In genomic region chr2:10971855-10972348, GRCh38 we compare ENCODE assay signal across 23 cellular contexts.
DNase-seq lines count a peak whose midpoint lies in the region; ATAC-seq, FAIRE-seq and TF ChIP-seq lines count a peak whose summit lies in the region.
"Had no signal": no experiment of that assay in that cellular context is flagged by ENCODE, and none has a peak within 500 bp of the region (broad histone marks: within the 10 kb centered on the region; RNA-seq: fewer than 3 reads in every experiment).

No MANE protein-coding gene starts in this region.

- POLR2A ChIA-PET in HepG2 (lab: Yijun Ruan, JAX), result no interaction called here
- POLR2A ChIA-PET in PC-9 (lab: Charles Lee; ENCODE audit: unreplicated experiment), result interaction anchor here (0.6 kb wide), 2 partner anchors 55 to 63 kb away, joined by 3 read pairs; no protein-coding TSS in a partner anchor

- TF ChIP-seq CTCF in HepG2 (CRISPR knock-in tag; IDR thresholded peaks at IDR 0.05) (no peak), right lobe of liver (IDR thresholded peaks at IDR 0.05) (no peak), PC-9 (conservative IDR thresholded peaks at IDR 0.05) (no peak), tibial artery (IDR thresholded peaks at IDR 0.05) (no peak)

- no peak overlapping the region for H3K9ac ChIP-seq in HepG2 (ENCODE audit: insufficient read depth, low read depth, low read length)

- H3K9me2 ChIP-seq in PC-9 (ENCODE audit: insufficient read depth), result no peaks in the 10 kb centered on the region

- no peaks in the 10 kb centered on the region for H3F3A ChIP-seq in PC-9 (ENCODE audit: insufficient read depth, low read depth)

- H3K4me1 ChIP-seq in HepG2 (ENCODE audit: insufficient read depth, low read length) (no peaks in the 10 kb centered on the region), right lobe of liver (no peaks in the 10 kb centered on the region), PC-9 (replicated peaks; ENCODE audit: insufficient read depth) (no peaks in the 10 kb centered on the region), tibial artery (no peaks in the 10 kb centered on the region)
- H3K4me1 ChIP-seq: A549, gastroesophageal sphincter had no signal

- H3K36me3 ChIP-seq in HepG2 (replicated peaks in 1 of 2; ENCODE audit: control insufficient read depth in 1 of 2, insufficient read depth in 2 of 2, low read length in 2 of 2) (no peaks in the 10 kb centered on the region), right lobe of liver (no peaks in the 10 kb centered on the region), PC-9 (ENCODE audit: low read depth) (no peaks in the 10 kb centered on the region), tibial artery (no peaks in the 10 kb centered on the region)
- H3K36me3 ChIP-seq: gastroesophageal sphincter had no signal

- TF ChIP-seq RAD21 in HepG2 (CRISPR knock-in tag; IDR thresholded peaks at IDR 0.05), result no peak

- in situ Hi-C loops in HepG2 (cut with HindIII; ENCODE audit: extremely low pct_ligation_motif_present, low pct_unique_long_range_greater_than_20kb), result no loop called here

- ATAC-seq in HepG2 (peak; percentile 42; the same call in 2 of the 3 replicates), right lobe of liver (no peak), HG03439 (IDR thresholded peaks at IDR 0.05; ENCODE audit: unreplicated experiment) (no peak)
- ATAC-seq: A549, esophagus mucosa, gastroesophageal sphincter, HCT116, right cardiac atrium had no signal

- CTCF ChIA-PET in HepG2 (lab: Yijun Ruan, JAX; ENCODE audit: low intra/inter-chr PET ratio, low total read pairs), result no interaction called here
- CTCF ChIA-PET in PC-9 (lab: Charles Lee), result interaction anchor here (0.6 kb wide), 1 partner anchor 66 kb away, joined by 3 read pairs; no protein-coding TSS in a partner anchor

- H3K4me3 ChIP-seq in HepG2 (replicated peaks in 1 of 3; ENCODE audit: insufficient read depth in 1 of 3, low read depth in 2 of 3, low read length in 3 of 3) (no peak overlapping the region), right lobe of liver (no peak overlapping the region), PC-9 (no peak overlapping the region), tibial artery (no peak overlapping the region)
- H3K4me3 ChIP-seq: A549, gastroesophageal sphincter, lung, SK-N-MC had no signal

- intact Hi-C loops in HepG2 (cut with micrococcal nuclease; ENCODE audit: unreplicated experiment) (no loop called here), right lobe of liver (cut with DNase I) (no loop called here), PC-9 (cut with micrococcal nuclease; ENCODE audit: unreplicated experiment) (no loop called here), tibial artery (cut with DNase I; ENCODE audit: low total_unique reads) (no loop called here)

- TF ChIP-seq EP300 in HepG2 (IDR thresholded peaks at IDR 0.05; ENCODE audit: low read depth in 2 of 2, low read length in 2 of 2) (no peak), HepG2 (CRISPR knock-in tag; IDR thresholded peaks at IDR 0.05; ENCODE audit: borderline replicate concordance) (no peak)

- H3K9me3 ChIP-seq in HepG2 (ENCODE audit: low read length) (no peaks in the 10 kb centered on the region), right lobe of liver (no peaks in the 10 kb centered on the region), PC-9 (ENCODE audit: insufficient read depth, low read depth) (no peaks in the 10 kb centered on the region), tibial artery (no peaks in the 10 kb centered on the region)
- H3K9me3 ChIP-seq: A549, gastroesophageal sphincter had no signal

- H3K27me3 ChIP-seq in HepG2 (ENCODE audit: control insufficient read depth in 1 of 2, insufficient read depth in 2 of 2, low read length in 2 of 2) (peaks cover 12 to 86% of the 10 kb centered on the region in 2 experiments), right lobe of liver (no peaks in the 10 kb centered on the region), PC-9 (ENCODE audit: insufficient read depth, low read depth) (no peaks in the 10 kb centered on the region), tibial artery (peaks cover 0 to 37% of the 10 kb centered on the region in 2 donors)

- no TSS peak for BruUV-seq in HepG2 (replicated peaks; lab: Mats Ljungman, UMichigan)
- BruUV-seq in PC-9 (replicated peaks; lab: Mats Ljungman, UMichigan), result no TSS peak

- no peak for DNase-seq in HepG2 (ENCODE audit: low spot score)
- DNase-seq in right lobe of liver, result no peak
- DNase-seq in PC-9, result no peak
- DNase-seq in left kidney (ENCODE audit: low read depth, low spot score), result peak; percentile 74
- DNase-seq in DMS79 treated with DMSO at 0.1 percent for 48 hours (lab: John Stamatoyannopoulos, UW), result no peak
- DNase-seq in HTR-8/SVneo (ENCODE audit: insufficient read length, low spot score), result no peak
- DNase-seq in tibial artery, result no peak
- DNase-seq: activated CD4-positive, CD25-positive, alpha-beta regulatory T cell treated with anti-CD3 and anti-CD28 coated beads, Interleukin-2, amount 50 U/mL, for 72 hours; cerebellar nuclear complex; effector CD4-positive, alpha-beta T cell; NCI-H1105 treated with DMSO at 0.1 percent for 48 hours; NCI-H774; right cardiac atrium; stimulated activated CD4-positive, alpha-beta T cell treated with anti-CD3 and anti-CD28 coated beads, Interleukin-15, amount 100 ng/mL, for 24 hours had no signal

- H3K27ac ChIP-seq in HepG2 (ENCODE audit: extremely low read length, insufficient read depth, low read length) (no peak overlapping the region), right lobe of liver (no peak overlapping the region), PC-9 (no peak overlapping the region), tibial artery (no peak overlapping the region)
- H3K27ac ChIP-seq: A549, gastroesophageal sphincter, SK-N-MC had no signal

- H3K4me2 ChIP-seq in HepG2 (ENCODE audit: low read depth, low read length) (no peak overlapping the region), PC-9 (no peak overlapping the region)
- H3K4me2 ChIP-seq: A549 had no signal

- no peak for TF ChIP-seq POLR2A in HepG2 (IDR thresholded peaks at IDR 0.05; ENCODE audit: insufficient read depth in 1 of 2, low read depth in 2 of 2, low read length in 2 of 2)
- TF ChIP-seq POLR2A in right lobe of liver (IDR thresholded peaks at IDR 0.05), result no peak

- 4% methylated on average over 9 of the region's 10 CpGs for WGBS in HepG2 (ENCODE audit: low lambda C conversion rate)
- WGBS in right lobe of liver (ENCODE audit: insufficient coverage, low coverage, low lambda C conversion rate, missing lambda C conversion rate), result 32% methylated on average over 7 of the region's 10 CpGs

- FAIRE-seq in HepG2 (lab: Jason Lieb, UNC), result no peak
- FAIRE-seq in HTR-8/SVneo (lab: Jason Lieb, UNC), result no peak
- FAIRE-seq: A549, astrocyte, kidney had no signal

- H3K79me2 ChIP-seq in HepG2 (ENCODE audit: insufficient read depth, low read length), result no peaks in the 10 kb centered on the region
- H3K79me2 ChIP-seq in PC-9 (ENCODE audit: low read depth), result no peaks in the 10 kb centered on the region

- H2AFZ ChIP-seq in HepG2 (ENCODE audit: low read length) (no peak overlapping the region), PC-9 (peak overlapping the region; percentile 22; the same call in 1 of the 2 replicates)

- H4K20me1 ChIP-seq in HepG2 (ENCODE audit: insufficient read depth, low read length) (peaks cover under 1% of the 10 kb centered on the region; the same call in 1 of the 2 replicates), PC-9 (ENCODE audit: insufficient read depth) (no peaks in the 10 kb centered on the region)

TF ChIP-seq in HepG2, 621 proteins besides CTCF, POLR2A, EP300 and RAD21 (continues in another document):
- no peak for TF ChIP-seq HNRNPLL (IDR thresholded peaks at IDR 0.05; ENCODE audit: low read depth, low read length, poor library complexity, severe bottlenecking)
- TF ChIP-seq RFX5 (IDR thresholded peaks at IDR 0.05; ENCODE audit: low read depth, low read length), result no peak
- TF ChIP-seq AKAP8 (CRISPR knock-in tag; IDR thresholded peaks at IDR 0.05), result no peak
- no peak for TF ChIP-seq TBP (CRISPR knock-in tag; IDR thresholded peaks at IDR 0.05)
- no peak for TF ChIP-seq FOXK2 (IDR thresholded peaks at IDR 0.05)
- TF ChIP-seq PAF1 (CRISPR knock-in tag; IDR thresholded peaks at IDR 0.05), result no peak
- TF ChIP-seq ZNF629 (CRISPR knock-in tag; conservative IDR thresholded peaks at IDR 0.05), result no peak
- TF ChIP-seq ARNT2 (CRISPR knock-in tag; IDR thresholded peaks at IDR 0.05; ENCODE audit: low read depth), result no peak
- no peak for TF ChIP-seq ZNF749 (CRISPR knock-in tag; IDR thresholded peaks at IDR 0.05; ENCODE audit: borderline replicate concordance)
- no peak for TF ChIP-seq NR3C1 (CRISPR knock-in tag; IDR thresholded peaks at IDR 0.05)
- no peak for TF ChIP-seq ZNF724P (CRISPR knock-in tag; IDR thresholded peaks at IDR 0.05; ENCODE audit: borderline replicate concordance)
- no peak for TF ChIP-seq TARDBP (CRISPR knock-in tag; IDR thresholded peaks at IDR 0.05)
- no peak for TF ChIP-seq PAX8 (CRISPR knock-in tag; IDR thresholded peaks at IDR 0.05; ENCODE audit: borderline replicate concordance)
- TF ChIP-seq, protein P1, sequence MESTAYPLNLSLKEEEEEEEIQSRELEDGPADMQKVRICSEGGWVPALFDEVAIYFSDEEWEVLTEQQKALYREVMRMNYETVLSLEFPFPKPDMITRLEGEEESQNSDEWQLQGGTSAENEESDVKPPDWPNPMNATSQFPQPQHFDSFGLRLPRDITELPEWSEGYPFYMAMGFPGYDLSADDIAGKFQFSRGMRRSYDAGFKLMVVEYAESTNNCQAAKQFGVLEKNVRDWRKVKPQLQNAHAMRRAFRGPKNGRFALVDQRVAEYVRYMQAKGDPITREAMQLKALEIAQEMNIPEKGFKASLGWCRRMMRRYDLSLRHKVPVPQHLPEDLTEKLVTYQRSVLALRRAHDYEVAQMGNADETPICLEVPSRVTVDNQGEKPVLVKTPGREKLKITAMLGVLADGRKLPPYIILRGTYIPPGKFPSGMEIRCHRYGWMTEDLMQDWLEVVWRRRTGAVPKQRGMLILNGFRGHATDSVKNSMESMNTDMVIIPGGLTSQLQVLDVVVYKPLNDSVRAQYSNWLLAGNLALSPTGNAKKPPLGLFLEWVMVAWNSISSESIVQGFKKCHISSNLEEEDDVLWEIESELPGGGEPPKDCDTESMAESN (CRISPR knock-in tag; conservative IDR thresholded peaks at IDR 0.05), result no peak
- TF ChIP-seq ZNF207 (IDR thresholded peaks at IDR 0.05; ENCODE audit: borderline replicate concordance), result no peak
- TF ChIP-seq ZNF776 (CRISPR knock-in tag; IDR thresholded peaks at IDR 0.05), result no peak
- no peak for TF ChIP-seq GPN1 (CRISPR knock-in tag; IDR thresholded peaks at IDR 0.05; ENCODE audit: borderline replicate concordance)
- TF ChIP-seq MAFK (conservative IDR thresholded peaks at IDR 0.05 in 1 of 2, IDR thresholded peaks at IDR 0.05 in 1 of 2; ENCODE audit: low read length in 2 of 2), result no peak
